Comparison of ENCODE assay signal across 23 cellular contexts in genomic region chr5:160602744-160603143, GRCh38.
"Had no signal": no experiment of that assay in that cellular context is flagged by ENCODE, and none has a peak within 500 bp of the region (broad histone marks: within the 10 kb centered on the region; RNA-seq: fewer than 3 reads in every experiment).

No MANE protein-coding gene starts in this region.

- H3K27me3 ChIP-seq: colonic mucosa, dorsolateral prefrontal cortex, esophagus muscularis mucosa, esophagus squamous epithelium, foreskin keratinocyte, gastrocnemius medialis, gastroesophageal sphincter, heart left ventricle, heart right ventricle had no signal

- H3K4me1 ChIP-seq: colonic mucosa, esophagus muscularis mucosa, foreskin keratinocyte, gastrocnemius medialis, gastroesophageal sphincter, heart left ventricle, heart right ventricle had no signal

- H3K36me3 ChIP-seq: esophagus muscularis mucosa, esophagus squamous epithelium, gastrocnemius medialis, gastroesophageal sphincter, heart left ventricle, heart right ventricle had no signal

- ATAC-seq: effector memory CD8-positive, alpha-beta T cell; esophagus mucosa; foreskin keratinocyte; gastrocnemius medialis; gastroesophageal sphincter; heart left ventricle; heart right ventricle had no signal

- H3K4me3 ChIP-seq: colonic mucosa, coronary artery, dorsolateral prefrontal cortex, esophagus muscularis mucosa, esophagus squamous epithelium, gastrocnemius medialis, gastroesophageal sphincter, heart left ventricle, heart right ventricle had no signal

- H3K27ac ChIP-seq: colonic mucosa, coronary artery, dorsolateral prefrontal cortex, epithelial cell of prostate, esophagus muscularis mucosa, esophagus squamous epithelium, foreskin keratinocyte, gastrocnemius medialis, gastroesophageal sphincter, heart left ventricle, heart right ventricle had no signal

- H3K9me3 ChIP-seq: colonic mucosa, esophagus muscularis mucosa, esophagus squamous epithelium, gastrocnemius medialis, gastroesophageal sphincter, heart left ventricle, heart right ventricle had no signal

- DNase-seq: colonic mucosa; cortex of kidney; dermis blood vessel endothelial cell; dorsolateral prefrontal cortex; effector CD4-positive, alpha-beta T cell; effector CD8-positive, alpha-beta T cell; effector memory CD4-positive, alpha-beta T cell; effector memory CD8-positive, alpha-beta T cell; endodermal cell; erythroblast; esophagus squamous epithelium; foreskin keratinocyte; foreskin melanocyte; gastrocnemius medialis; glutamatergic neuron; head of caudate nucleus; heart left ventricle; heart right ventricle had no signal
